Comparison of ENCODE assay signal across 23 cellular contexts in the genomic region with DNA sequence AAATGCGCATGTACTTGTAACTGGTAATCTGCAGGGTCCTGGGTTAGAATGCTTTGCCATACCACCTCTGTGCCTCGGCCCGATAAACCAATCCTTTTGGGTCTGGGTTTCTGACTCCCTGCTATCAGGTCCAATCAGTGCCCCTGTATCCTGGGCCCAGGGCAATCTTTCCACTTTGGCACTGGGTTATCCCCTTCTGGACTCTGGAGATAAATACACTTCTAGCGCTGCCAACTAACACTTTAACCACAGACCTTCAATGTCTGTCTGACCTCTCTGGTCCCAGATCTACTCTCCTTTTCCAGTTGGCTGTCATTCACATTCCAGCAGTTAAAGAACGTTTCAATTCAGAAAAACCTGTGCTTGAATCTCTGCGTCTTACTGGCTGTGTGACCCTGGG.
"Had no signal": no experiment of that assay in that cellular context is flagged by ENCODE, and none has a peak within 500 bp of the region (broad histone marks: within the 10 kb centered on the region; RNA-seq: fewer than 3 reads in every experiment).

No MANE protein-coding gene starts in this region.

- FAIRE-seq: keratinocyte had no signal

- H3K27ac ChIP-seq: epithelial cell of prostate, gastrocnemius medialis, left lung, lower lobe of right lung, prostate gland, skin epidermis, spleen, testis, tibial artery had no signal

- H3K4me3 ChIP-seq: dorsolateral prefrontal cortex, gastrocnemius medialis, left lung, lower lobe of right lung, prostate gland, skin epidermis, spleen, testis, tibial artery had no signal

- H3K27me3 ChIP-seq: dorsolateral prefrontal cortex, gastrocnemius medialis, left lung, spleen, testis, tibial artery had no signal

- DNase-seq: dorsolateral prefrontal cortex; effector CD4-positive, alpha-beta T cell; foreskin fibroblast; gastrocnemius medialis; head of caudate nucleus; left lung; lower lobe of right lung; naive thymus-derived CD8-positive, alpha-beta T cell; nephron progenitor cell; nucleus accumbens; right cardiac atrium; spleen; stimulated activated CD4-positive, alpha-beta T cell treated with anti-CD3 and anti-CD28 coated beads, Interleukin-4, amount 100 ng/mL, for 4 hours; stimulated activated naive CD8-positive, alpha-beta T cell treated with anti-CD3 and anti-CD28 coated beads, Interleukin-15, Interleukin-2, amounts not matched to agents 100 U/mL and 50 U/mL, for 24 hours; substantia nigra; testis; tibial artery had no signal

- ATAC-seq: esophagus mucosa; gastrocnemius medialis; left lung; lower lobe of right lung; naive thymus-derived CD8-positive, alpha-beta T cell; stimulated activated memory B cell treated with anti-CD40 and anti-IgM and Interleukin-4, amounts not matched to agents 10 μg/mL and 1 μg/mL and 100 μg/mL, for 72 hours; stimulated activated naive CD8-positive, alpha-beta T cell treated with anti-CD3 and anti-CD28 coated beads, Interleukin-15, Interleukin-2, amounts not matched to agents 100 U/mL and 50 U/mL, for 24 hours had no signal

- H3K36me3 ChIP-seq: prostate gland had no signal

- H3K9me3 ChIP-seq: gastrocnemius medialis, left lung, lower lobe of right lung, prostate gland, spleen, testis, tibial artery had no signal

- H3K4me1 ChIP-seq: gastrocnemius medialis, lower lobe of right lung, prostate gland, spleen, testis, tibial artery had no signal
